In genomic region chr1:99546432-99547416, GRCh38 we compare ENCODE assay signal across 1 cellular context.
TF ChIP-seq lines count a peak whose summit lies in the region.

No MANE protein-coding gene starts in this region.

TF ChIP-seq in endothelial cell of umbilical vein, 7 proteins besides CTCF, POLR2A, EP300 and RAD21:
- TF ChIP-seq GATA2 (IDR thresholded peaks at IDR 0.05; ENCODE audit: insufficient read depth, insufficient read length, low read depth, low read length) (peak; percentile 71), JUN (IDR thresholded peaks at IDR 0.05; ENCODE audit: borderline replicate concordance, insufficient read depth, insufficient read length, low read depth) (peak; percentile 66), FOS (IDR thresholded peaks at IDR 0.05; ENCODE audit: borderline replicate concordance, insufficient read depth, low read length) (peak; percentile 66)
- TF ChIP-seq, protein P1, sequence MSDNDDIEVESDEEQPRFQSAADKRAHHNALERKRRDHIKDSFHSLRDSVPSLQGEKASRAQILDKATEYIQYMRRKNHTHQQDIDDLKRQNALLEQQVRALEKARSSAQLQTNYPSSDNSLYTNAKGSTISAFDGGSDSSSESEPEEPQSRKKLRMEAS (IDR thresholded peaks at IDR 0.05; ENCODE audit: insufficient read depth, insufficient read length), result no peak
